In genomic region chr12:121638298-121639202, GRCh38 we compare ENCODE assay signal across 14 cellular contexts. TPM values are rescaled to one million over a fixed set of nuclear protein-coding genes. Genes with fewer than 3 reads are reported as not detected.
DNase-seq lines count a peak whose midpoint lies in the region; ATAC-seq, FAIRE-seq and TF ChIP-seq lines count a peak whose summit lies in the region.
"Had no signal": no experiment of that assay in that cellular context is flagged by ENCODE, and none has a peak within 500 bp of the region (broad histone marks: within the 10 kb centered on the region; RNA-seq: fewer than 3 reads in every experiment).

No MANE protein-coding gene starts in this region.

- TF ChIP-seq CTCF in HL-60 (IDR thresholded peaks at IDR 0.05; ENCODE audit: insufficient read depth, low read length) = no peak
- TF ChIP-seq CTCF in K562 (IDR thresholded peaks at IDR 0.05 in 2 of 3, conservative IDR thresholded peaks at IDR 0.05 in 1 of 3; ENCODE audit: insufficient read depth in 2 of 3, low read depth in 1 of 3, low read length in 3 of 3) = no peak
- TF ChIP-seq CTCF in neural progenitor cell (IDR thresholded peaks at IDR 0.05) = no peak
- no peak for TF ChIP-seq CTCF in tibial nerve (IDR thresholded peaks at IDR 0.05)

- H2AFZ ChIP-seq in K562 (ENCODE audit: low read depth, low read length) (no peak overlapping the region), neural progenitor cell (replicated peaks) (no peak overlapping the region)

- no peak overlapping the region for H3K4me3 ChIP-seq in CD4-positive, CD25-positive, alpha-beta regulatory T cell (ENCODE audit: low read depth, low read length)
- no peak overlapping the region for H3K4me3 ChIP-seq in HL-60 (replicated peaks; ENCODE audit: insufficient read depth, low read length)
- H3K4me3 ChIP-seq in K562 = no peak overlapping the region
- H3K4me3 ChIP-seq in neural progenitor cell = no peak overlapping the region
- H3K4me3 ChIP-seq in tibial nerve = no peak overlapping the region
- H3K4me3 ChIP-seq: cardiac muscle cell had no signal

- peak overlapping the region; percentile 88 to 95 (median 94) for H3K27ac Mint-ChIP-seq in CD4-positive, CD25-positive, alpha-beta regulatory T cell
- peak overlapping the region; percentile 25 for H3K27ac Mint-ChIP-seq in neural progenitor cell

- H3K79me2 ChIP-seq in K562 (ENCODE audit: control insufficient read depth, insufficient read depth, low read length) = peaks cover 29% of the 10 kb centered on the region
- H3K79me2 ChIP-seq in neural progenitor cell (ENCODE audit: low read depth) = peaks cover 51% of the 10 kb centered on the region

- no peaks in the 10 kb centered on the region for H3K27me3 ChIP-seq in CD4-positive, CD25-positive, alpha-beta regulatory T cell (ENCODE audit: control insufficient read depth, insufficient read depth, low read length)
- H3K27me3 ChIP-seq in HL-60 (ENCODE audit: insufficient read depth, poor library complexity, severe bottlenecking) (no peaks in the 10 kb centered on the region), K562 (ENCODE audit: control insufficient read depth in 2 of 2, insufficient read depth in 2 of 2, low read length in 2 of 2) (no peaks in the 10 kb centered on the region), neural progenitor cell (no peaks in the 10 kb centered on the region), tibial nerve (no peaks in the 10 kb centered on the region)
- H3K27me3 ChIP-seq: cardiac muscle cell had no signal

- no peaks in the 10 kb centered on the region for H3F3A ChIP-seq in neural progenitor cell (ENCODE audit: low read depth)

- ATAC-seq in CD4-positive, CD25-positive, alpha-beta regulatory T cell (ENCODE audit: low read depth in 2 of 2) = no peak
- ATAC-seq in K562 (no peak), GM19397 (IDR thresholded peaks at IDR 0.05; ENCODE audit: unreplicated experiment) (no peak)

- CTCF ChIA-PET in K562 (lab: Yijun Ruan, JAX; ENCODE audit: low intra/inter-chr PET ratio) = no interaction called here

- no peaks in the 10 kb centered on the region; the same call in 1 of the 2 replicates for H4K20me1 ChIP-seq in K562 (replicated peaks; ENCODE audit: control insufficient read depth, insufficient read depth, low read length)
- peaks cover 3% of the 10 kb centered on the region for H4K20me1 ChIP-seq in neural progenitor cell (ENCODE audit: low read depth)

- H3K9me3 Mint-ChIP-seq in CD4-positive, CD25-positive, alpha-beta regulatory T cell = no peaks in the 10 kb centered on the region
- H3K9me3 Mint-ChIP-seq in neural progenitor cell = no peaks in the 10 kb centered on the region

- peaks cover 13% of the 10 kb centered on the region for H3K36me3 Mint-ChIP-seq in CD4-positive, CD25-positive, alpha-beta regulatory T cell
- H3K36me3 Mint-ChIP-seq in neural progenitor cell = peaks cover 6% of the 10 kb centered on the region

- H3K9ac ChIP-seq in K562 (ENCODE audit: insufficient read depth in 1 of 2, low read depth in 2 of 2, low read length in 2 of 2) (peak overlapping the region in 1 of 2 experiments; percentile 63; a peak in 2 of 4 replicates), neural progenitor cell (no peak overlapping the region)

- in situ Hi-C loops in K562 (cut with MboI) = no loop called here

- H3K4me1 ChIP-seq in CD4-positive, CD25-positive, alpha-beta regulatory T cell (ENCODE audit: control insufficient read depth, insufficient read depth, low read length, poor library complexity, severe bottlenecking) = peaks cover 40% of the 10 kb centered on the region
- peaks cover 8 to 37% of the 10 kb centered on the region in 2 experiments; a peak in 3 of 5 replicates for H3K4me1 ChIP-seq in K562 (replicated peaks in 1 of 2; ENCODE audit: control insufficient read depth in 2 of 2, insufficient read depth in 2 of 2, low read length in 2 of 2)
- no peaks in the 10 kb centered on the region for H3K4me1 ChIP-seq in neural progenitor cell
- peaks cover 0 to 3% (median 0%) of the 10 kb centered on the region in 4 donors for H3K4me1 ChIP-seq in tibial nerve

- TF ChIP-seq RAD21 in K562 (CRISPR knock-in tag; conservative IDR thresholded peaks at IDR 0.05 in 1 of 2, IDR thresholded peaks at IDR 0.05 in 1 of 2) = no peak

- TF ChIP-seq EP300 in K562 (IDR thresholded peaks at IDR 0.05; ENCODE audit: low read length) = no peak
- TF ChIP-seq EP300 in tibial nerve (IDR thresholded peaks at IDR 0.05) = no peak

- peaks cover 17% of the 10 kb centered on the region for H3K36me3 ChIP-seq in CD4-positive, CD25-positive, alpha-beta regulatory T cell (ENCODE audit: control insufficient read depth, insufficient read depth, low read length)
- peaks cover 48% of the 10 kb centered on the region; the same call in 2 of the 3 replicates for H3K36me3 ChIP-seq in K562 (ENCODE audit: control insufficient read depth, insufficient read depth, low read length)
- H3K36me3 ChIP-seq in neural progenitor cell = no peaks in the 10 kb centered on the region
- peaks cover 0 to 23% (median 0%) of the 10 kb centered on the region in 3 donors for H3K36me3 ChIP-seq in tibial nerve
- H3K36me3 ChIP-seq: cardiac muscle cell had no signal

- H3K4me3 Mint-ChIP-seq in CD4-positive, CD25-positive, alpha-beta regulatory T cell = peak overlapping the region; percentile 11 to 78 (median 70)
- H3K4me3 Mint-ChIP-seq in neural progenitor cell = no peak overlapping the region

- 92% methylated on average over 14 of the region's 14 CpGs for WGBS in K562 (ENCODE audit: insufficient coverage, low coverage, missing lambda C conversion rate)
- 87 to 91% methylated on average over 10 to 14 of the region's 14 CpGs for WGBS in tibial nerve, 2 donors

- no peaks in the 10 kb centered on the region for H3K9me3 ChIP-seq in CD4-positive, CD25-positive, alpha-beta regulatory T cell (ENCODE audit: control insufficient read depth in 2 of 2, low read length in 2 of 2)
- H3K9me3 ChIP-seq in K562 (replicated peaks; ENCODE audit: control insufficient read depth, insufficient read depth, low read depth, low read length) (no peaks in the 10 kb centered on the region), neural progenitor cell (ENCODE audit: low read depth) (no peaks in the 10 kb centered on the region), tibial nerve (no peaks in the 10 kb centered on the region)

- H3K4me2 ChIP-seq in K562 (ENCODE audit: insufficient read depth, low read length) (no peak overlapping the region), neural progenitor cell (no peak overlapping the region)

- FAIRE-seq in K562 (lab: Jason Lieb, UNC) = no peak
- FAIRE-seq: islet of Langerhans had no signal

- peaks cover 0 to 62% (median 23%) of the 10 kb centered on the region in 4 donors for H3K4me1 Mint-ChIP-seq in CD4-positive, CD25-positive, alpha-beta regulatory T cell
- H3K4me1 Mint-ChIP-seq in neural progenitor cell = peaks cover 7% of the 10 kb centered on the region

- TF ChIP-seq POLR2A in K562 (conservative IDR thresholded peaks at IDR 0.05) (no peak), tibial nerve (IDR thresholded peaks at IDR 0.05) (no peak)

- DNase-seq in CD4-positive, CD25-positive, alpha-beta regulatory T cell = no peak
- DNase-seq in HL-60 (ENCODE audit: low read depth in 1 of 2, low spot score in 1 of 2) = no peak
- peak in 2 of 4 experiments; percentile 12 to 16 for DNase-seq in K562 (ENCODE audit: extremely low read depth in 1 of 4, low spot score in 3 of 4)
- DNase-seq in neural progenitor cell (ENCODE audit: low spot score) = no peak
- DNase-seq in tibial nerve (ENCODE audit: low spot score in 2 of 2) = no peak
- DNase-seq in dermis blood vessel endothelial cell = no peak
- no peak for DNase-seq in NCI-H2081 (lab: John Stamatoyannopoulos, UW)
- DNase-seq: midbrain, MM.1S, NCI-H2081 treated with DMSO at 0.1 percent for 48 hours had no signal

- POLR2A ChIA-PET in K562 (lab: Yijun Ruan, JAX) = no interaction called here

- peak overlapping the region; percentile 84 for H3K27ac ChIP-seq in CD4-positive, CD25-positive, alpha-beta regulatory T cell (ENCODE audit: insufficient read depth, low read length, poor library complexity, severe bottlenecking)
- H3K27ac ChIP-seq in HL-60 (replicated peaks) (peak overlapping the region; percentile 75), K562 (ENCODE audit: extremely low read depth, low read depth, low read length) (no peak overlapping the region), neural progenitor cell (no peak overlapping the region), tibial nerve (no peak overlapping the region)
- H3K27ac ChIP-seq: C4-2B had no signal

- intact Hi-C loops in K562 (cut with micrococcal nuclease) = no loop called here

- BruUV-seq in K562 (replicated peaks; lab: Mats Ljungman, UMichigan) = no TSS peak

- no peaks in the 10 kb centered on the region for H3K9me1 ChIP-seq in K562 (ENCODE audit: control insufficient read depth, insufficient read depth, low read length)

- H3K27me3 Mint-ChIP-seq in CD4-positive, CD25-positive, alpha-beta regulatory T cell = no peaks in the 10 kb centered on the region
- H3K27me3 Mint-ChIP-seq in neural progenitor cell (ENCODE audit: insufficient read depth, low read depth) = peaks cover 3% of the 10 kb centered on the region

RNA-seq across cellular contexts. Expression of gene ORAI1, which starts 12.2 kb away (rescaled TPM):
- 53.5 TPM for total RNA-seq in CD4-positive, CD25-positive, alpha-beta regulatory T cell
- 100 to 1,000 TPM; 142 to 181 (median 173) TPM for polyA plus RNA-seq in CD4-positive, CD25-positive, alpha-beta regulatory T cell
- total RNA-seq in K562 (2011; cell fraction: chromatin; rRNA removed; ENCODE audit: low replicate concordance) = 8.2 and 28.4 TPM in 2 replicates
- total RNA-seq in K562 (2011; cell fraction: nucleolus; rRNA removed) = 44.5 and 57.0 TPM in 2 replicates
- total RNA-seq in K562 (2011; cell fraction: nucleoplasm; rRNA removed) = 25.6 and 29.5 TPM in 2 replicates
- total RNA-seq in K562 (2014; rRNA removed) = 9.8 and 13.2 TPM in 2 replicates
- total RNA-seq in K562 (2014; rRNA removed; fragmentation: Illumina TruSeq; extraction: Trizol) = 2.2 and 2.6 TPM in 2 replicates
- total RNA-seq in K562 (2015; rRNA removed; fragmentation: Illumina TruSeq; extraction: Trizol) = 9.3 and 9.4 TPM in 2 replicates
- 23.8 and 24.4 TPM in 2 replicates for total RNA-seq in K562 (2021)
- 9.3 and 15.7 TPM in 2 replicates for polyA plus RNA-seq in K562 (2011; rRNA removed)
- polyA plus RNA-seq in K562 (2011; cell fraction: cytosol; rRNA removed) = 18.2 and 58.0 TPM in 2 replicates
- polyA plus RNA-seq in K562 (2011; cell fraction: nucleus; rRNA removed) = 9.6 and 14.9 TPM in 2 replicates
- polyA plus RNA-seq in K562 (2012) = 25.0 and 36.1 TPM in 2 replicates
- 5.5 and 16.0 TPM in 2 replicates for polyA plus RNA-seq in K562 (2014; fragmentation: Illumina TruSeq; extraction: Trizol)
- 1 to 10 TPM; 2.9 to 3.7 TPM for polyA plus RNA-seq in K562 (2014; fragmentation: Nextera tagmentation; extraction: Ambion mirVana)
- 18.1 and 26.9 TPM in 2 replicates for polyA plus RNA-seq in K562 (2014; rRNA removed)
- 5.4 and 7.7 TPM in 2 replicates for polyA minus RNA-seq in K562 (2011; rRNA and poly(A)+ RNA removed)
- 29.4 and 32.0 TPM in 2 replicates for polyA minus RNA-seq in K562 (2011; cell fraction: cytosol; rRNA and poly(A)+ RNA removed)
- 7.9 and 9.3 TPM in 2 replicates for polyA minus RNA-seq in K562 (2011; cell fraction: nucleus; rRNA and poly(A)+ RNA removed)
- 8.0 and 10.6 TPM in 2 replicates for total RNA-seq in neural progenitor cell (ENCODE audit: low replicate concordance)
- 10 to 100 TPM in 3 of 4 donors, 1 to 10 TPM in 1; 5.9 to 13.2 (median 10.4) TPM for total RNA-seq in tibial nerve
- total RNA-seq in dermis blood vessel endothelial cell = 20.3 and 35.2 TPM in 2 replicates

RNA-seq across cellular contexts. Expression of gene MORN3, which starts 30.9 kb away (rescaled TPM):
- total RNA-seq in CD4-positive, CD25-positive, alpha-beta regulatory T cell = 5.6 TPM
- 1 to 10 TPM; 2.3 to 7.3 (median 4.9) TPM for polyA plus RNA-seq in CD4-positive, CD25-positive, alpha-beta regulatory T cell
- 0.14 and 0.25 TPM in 2 replicates for total RNA-seq in K562 (2011; cell fraction: chromatin; rRNA removed; ENCODE audit: low replicate concordance)
- total RNA-seq in K562 (2011; cell fraction: nucleolus; rRNA removed) = 0.17 TPM in 1 of 2 replicates, not detected in the other
- 0.31 TPM in 1 of 2 replicates, not detected in the other for total RNA-seq in K562 (2011; cell fraction: nucleoplasm; rRNA removed)
- total RNA-seq in K562 (2014; rRNA removed) (0.09 and 0.12 TPM in 2 replicates), K562 (2014; rRNA removed; fragmentation: Illumina TruSeq; extraction: Trizol) (0.22 and 0.26 TPM in 2 replicates), K562 (2015; rRNA removed; fragmentation: Illumina TruSeq; extraction: Trizol) (0.11 TPM in 2 replicates), K562 (2021) (0.22 TPM in 2 replicates), neural progenitor cell (ENCODE audit: low replicate concordance) (0.19 and 1.3 TPM in 2 replicates), tibial nerve (under 1 TPM in 1 of 4 donors, not detected in 3; under 0.01 TPM), dermis blood vessel endothelial cell (0.28 TPM in 1 of 2 replicates, not detected in the other)
- polyA plus RNA-seq in K562 (2011; rRNA removed) (0.20 and 0.28 TPM in 2 replicates), K562 (2014; fragmentation: Illumina TruSeq; extraction: Trizol) (0.19 and 0.32 TPM in 2 replicates), K562 (2014; fragmentation: Nextera tagmentation; extraction: Ambion mirVana) (under 1 TPM; 0.25 to 0.27 TPM), K562 (2014; rRNA removed) (0.12 and 0.15 TPM in 2 replicates)
- 0.32 and 0.39 TPM in 2 replicates for polyA plus RNA-seq in K562 (2011; cell fraction: cytosol; rRNA removed)
- 0.07 and 0.29 TPM in 2 replicates for polyA plus RNA-seq in K562 (2011; cell fraction: nucleus; rRNA removed)
- polyA plus RNA-seq in K562 (2012) = 0.18 and 0.25 TPM in 2 replicates
- polyA minus RNA-seq in K562 (2011; rRNA and poly(A)+ RNA removed) = 0.11 TPM in 1 of 2 replicates, not detected in the other
- not detected in 2 replicates for polyA minus RNA-seq in K562 (2011; cell fraction: cytosol; rRNA and poly(A)+ RNA removed)
- not detected in 2 replicates for polyA minus RNA-seq in K562 (2011; cell fraction: nucleus; rRNA and poly(A)+ RNA removed)

RNA-seq across cellular contexts. Expression of gene KDM2B, which starts 57.7 kb away (rescaled TPM):
- total RNA-seq in CD4-positive, CD25-positive, alpha-beta regulatory T cell = 128 TPM
- polyA plus RNA-seq in CD4-positive, CD25-positive, alpha-beta regulatory T cell = 10 to 100 TPM in 3 of 4 donors, 1 to 10 TPM in 1; 9.4 to 12.2 (median 11.0) TPM
- 59.2 and 97.9 TPM in 2 replicates for total RNA-seq in K562 (2011; cell fraction: chromatin; rRNA removed; ENCODE audit: low replicate concordance)
- total RNA-seq in K562 (2011; cell fraction: nucleolus; rRNA removed) = 48.7 and 51.7 TPM in 2 replicates
- 38.8 and 40.4 TPM in 2 replicates for total RNA-seq in K562 (2011; cell fraction: nucleoplasm; rRNA removed)
- 29.3 and 37.4 TPM in 2 replicates for total RNA-seq in K562 (2014; rRNA removed)
- total RNA-seq in K562 (2014; rRNA removed; fragmentation: Illumina TruSeq; extraction: Trizol) = 19.9 and 20.7 TPM in 2 replicates
- total RNA-seq in K562 (2015; rRNA removed; fragmentation: Illumina TruSeq; extraction: Trizol) = 22.5 and 23.0 TPM in 2 replicates
- total RNA-seq in K562 (2021) = 46.8 and 50.5 TPM in 2 replicates
- 17.8 and 29.3 TPM in 2 replicates for polyA plus RNA-seq in K562 (2011; rRNA removed)
- polyA plus RNA-seq in K562 (2011; cell fraction: cytosol; rRNA removed) = 17.5 and 31.8 TPM in 2 replicates
- 86.1 and 88.9 TPM in 2 replicates for polyA plus RNA-seq in K562 (2011; cell fraction: nucleus; rRNA removed)
- polyA plus RNA-seq in K562 (2012) = 41.7 and 43.1 TPM in 2 replicates
- 29.2 and 41.2 TPM in 2 replicates for polyA plus RNA-seq in K562 (2014; fragmentation: Illumina TruSeq; extraction: Trizol)
- polyA plus RNA-seq in K562 (2014; fragmentation: Nextera tagmentation; extraction: Ambion mirVana) = 1 to 10 TPM; 7.4 to 9.1 TPM
- polyA plus RNA-seq in K562 (2014; rRNA removed) = 29.4 and 33.6 TPM in 2 replicates
- 24.6 and 35.2 TPM in 2 replicates for polyA minus RNA-seq in K562 (2011; rRNA and poly(A)+ RNA removed)
- polyA minus RNA-seq in K562 (2011; cell fraction: cytosol; rRNA and poly(A)+ RNA removed) = 19.4 and 32.6 TPM in 2 replicates
- polyA minus RNA-seq in K562 (2011; cell fraction: nucleus; rRNA and poly(A)+ RNA removed) = 17.5 and 27.2 TPM in 2 replicates
- total RNA-seq in neural progenitor cell (ENCODE audit: low replicate concordance) = 85.3 and 158 TPM in 2 replicates
- 10 to 100 TPM; 15.5 to 32.2 (median 20.8) TPM for total RNA-seq in tibial nerve
- 29.4 and 32.0 TPM in 2 replicates for total RNA-seq in dermis blood vessel endothelial cell

Comparison
In these comparisons a context has a peak if more than half of its experiments do, and no peak if none do; other contexts are left out.
1. H3K27ac ChIP-seq: peak in CD4-positive, CD25-positive, alpha-beta regulatory T cell (single experiment) and HL-60 (single experiment); none in K562 (single experiment), neural progenitor cell (single experiment) and tibial nerve (0 of 4).